In genomic region chr17:29723283-29724047, GRCh38 we compare ENCODE assay signal across 9 cellular contexts.
DNase-seq lines count a peak whose midpoint lies in the region; ATAC-seq and TF ChIP-seq lines count a peak whose summit lies in the region.
"Had no signal": no experiment of that assay in that cellular context is flagged by ENCODE, and none has a peak within 500 bp of the region (broad histone marks: within the 10 kb centered on the region; RNA-seq: fewer than 3 reads in every experiment).

No MANE protein-coding gene starts in this region.

- H3K27me3 Mint-ChIP-seq in natural killer cell (ENCODE audit: low read depth in 2 of 2), result no peaks in the 10 kb centered on the region

- DNase-seq in GM06990 (ENCODE audit: extremely low read depth, insufficient read length), result peak; percentile 54
- DNase-seq in activated naive CD4-positive, alpha-beta T cell treated with anti-CD3 and anti-CD28 coated beads, Interleukin-2, amount 50 U/mL, for 72 hours (ENCODE audit: low spot score in 2 of 2), result no peak
- DNase-seq in natural killer cell, result no peak
- DNase-seq in foreskin melanocyte, result no peak
- DNase-seq in HuH-7 (ENCODE audit: low spot score), result no peak
- no peak for DNase-seq in NCI-H1436 (lab: John Stamatoyannopoulos, UW)
- DNase-seq: stimulated activated CD4-positive, alpha-beta T cell treated with anti-CD3 and anti-CD28 coated beads, Interleukin-4, amount 100 ng/mL, for 1 hour had no signal

- peaks cover 80 to 84% of the 10 kb centered on the region in 2 donors for H3K4me1 Mint-ChIP-seq in natural killer cell

- no peak overlapping the region for H3K4me3 ChIP-seq in GM06990 (replicated peaks; ENCODE audit: low read depth, low read length)

- no peaks in the 10 kb centered on the region for H3K36me3 ChIP-seq in GM06990 (ENCODE audit: control insufficient read depth, insufficient read depth, low read length)

- H3K27ac Mint-ChIP-seq in activated naive CD4-positive, alpha-beta T cell treated with anti-CD3 and anti-CD28 coated beads, Interleukin-2, amount 50 U/mL, for 72 hours, result peak overlapping the region; percentile 61 to 81
- peak overlapping the region; percentile 86 to 96 for H3K27ac Mint-ChIP-seq in natural killer cell

- intact Hi-C loops in natural killer cell (cut with micrococcal nuclease), result loop anchor here (1.0 kb wide), 2 partner anchors 17 to 37 kb away; no protein-coding TSS in a partner anchor

- H3K9me3 Mint-ChIP-seq in activated naive CD4-positive, alpha-beta T cell treated with anti-CD3 and anti-CD28 coated beads, Interleukin-2, amount 50 U/mL, for 72 hours, result no peaks in the 10 kb centered on the region
- H3K9me3 Mint-ChIP-seq in natural killer cell, result peaks cover 0 to 2% of the 10 kb centered on the region in 2 donors

- peak overlapping the region; percentile 86 for H3K4me3 Mint-ChIP-seq in natural killer cell

- peak; percentile 21 for ATAC-seq in HG03460 (IDR thresholded peaks at IDR 0.05; ENCODE audit: unreplicated experiment)
- peak; percentile 32 to 42 for ATAC-seq in activated naive CD4-positive, alpha-beta T cell treated with anti-CD3 and anti-CD28 coated beads, Interleukin-2, amount 50 U/mL, for 72 hours
- peak; percentile 49 to 57 (median 54) for ATAC-seq in natural killer cell
- no peak for ATAC-seq in GM21529 (IDR thresholded peaks at IDR 0.05; ENCODE audit: unreplicated experiment)

- peaks cover 0 to 31% of the 10 kb centered on the region in 2 donors for H3K36me3 Mint-ChIP-seq in activated naive CD4-positive, alpha-beta T cell treated with anti-CD3 and anti-CD28 coated beads, Interleukin-2, amount 50 U/mL, for 72 hours
- H3K36me3 Mint-ChIP-seq in natural killer cell, result no peaks in the 10 kb centered on the region

- TF ChIP-seq CTCF in GM06990 (IDR thresholded peaks at IDR 0.05; ENCODE audit: insufficient read depth, low read length, poor library complexity, severe bottlenecking) (no peak), natural killer cell (IDR thresholded peaks at IDR 0.05) (no peak)

- no peaks in the 10 kb centered on the region for H3K27me3 ChIP-seq in GM06990 (replicated peaks; ENCODE audit: control insufficient read depth, insufficient read depth, low read length)
